ENCODE assay signal across 8 cellular contexts in genomic region chr6:37499433-37500293, GRCh38. TPM values are rescaled to one million over a fixed set of nuclear protein-coding genes. Genes with fewer than 3 reads are reported as not detected.
DNase-seq lines count a peak whose midpoint lies in the region; ATAC-seq, FAIRE-seq and TF ChIP-seq lines count a peak whose summit lies in the region.

CCDC167 (minus strand) TSS chr6:37499893; CDS start chr6:37499863, 30 bp downstream.

- FAIRE-seq in urothelium cell line (lab: Jason Lieb, UNC): peak; percentile 61

- TF ChIP-seq CTCF in right atrium auricular region (IDR thresholded peaks at IDR 0.05): no peak

- peak within 1 kb of the TSS; percentile 24 for H3K27ac ChIP-seq in angular gyrus (ENCODE audit: low read depth, low read length)
- H3K27ac ChIP-seq in right atrium auricular region: peak within 1 kb of the TSS; percentile 45 to 61

- H3K4me1 ChIP-seq in right atrium auricular region: peaks cover 0 to 10% of the 10 kb centered on the region in 2 donors

- peak within 1 kb of the TSS; percentile 65 to 74 for H3K4me3 ChIP-seq in right atrium auricular region

- DNase-seq in NCI-H1930 (lab: John Stamatoyannopoulos, UW) (peak; percentile 98), right atrium auricular region (ENCODE audit: low spot score) (peak; percentile 96), pulmonary artery endothelial cell (ENCODE audit: low read depth, low spot score) (peak; percentile 85), urothelium cell line (ENCODE audit: low spot score) (peak; percentile 98)

- intact Hi-C loops in T-helper 2 cell treated with Interferon-gamma antibody and Interleukin-4, amounts not matched to agents 100 ng/mL and 5 ng/mL, for 36 hours (cut with micrococcal nuclease): loop anchor here (1.0 to 5.0 kb wide), 3 partner anchors 18 to 198 kb away; partner anchors contain the start of genes CMTR1 and MDGA1

- H3K27me3 ChIP-seq in right atrium auricular region: no peaks in the 10 kb centered on the region

- H3K9me3 ChIP-seq in right atrium auricular region: no peaks in the 10 kb centered on the region

- H3K36me3 ChIP-seq in right atrium auricular region: no peaks in the 10 kb centered on the region

- ATAC-seq in GM18505 (IDR thresholded peaks at IDR 0.05; ENCODE audit: unreplicated experiment): peak; percentile 77
- peak; percentile 84 for ATAC-seq in HG02973 (IDR thresholded peaks at IDR 0.05; ENCODE audit: unreplicated experiment)

- peak; percentile 39 for TF ChIP-seq POLR2A in GM18505 (IDR thresholded peaks at IDR 0.05; ENCODE audit: borderline replicate concordance, extremely low read depth, insufficient read depth, insufficient read length)

RNA-seq across cellular contexts. Expression of gene CCDC167, which starts in this region (rescaled TPM):
- 70.5 and 72.1 TPM in 2 replicates for total RNA-seq in T-helper 2 cell treated with Interferon-gamma antibody and Interleukin-4, amounts not matched to agents 100 ng/mL and 5 ng/mL, for 36 hours
- total RNA-seq in right atrium auricular region (10 to 100 TPM; 26.1 to 39.6 TPM), pulmonary artery endothelial cell (23.0 and 24.1 TPM in 2 replicates)

Comparison
In these comparisons a context has a peak if more than half of its experiments do, and no peak if none do; other contexts are left out.
1. Peak in every context shown above with its lines: DNase-seq, ATAC-seq, H3K4me3 ChIP-seq and H3K27ac ChIP-seq.